ENCODE assay signal across 1 cellular context in the genomic region with DNA sequence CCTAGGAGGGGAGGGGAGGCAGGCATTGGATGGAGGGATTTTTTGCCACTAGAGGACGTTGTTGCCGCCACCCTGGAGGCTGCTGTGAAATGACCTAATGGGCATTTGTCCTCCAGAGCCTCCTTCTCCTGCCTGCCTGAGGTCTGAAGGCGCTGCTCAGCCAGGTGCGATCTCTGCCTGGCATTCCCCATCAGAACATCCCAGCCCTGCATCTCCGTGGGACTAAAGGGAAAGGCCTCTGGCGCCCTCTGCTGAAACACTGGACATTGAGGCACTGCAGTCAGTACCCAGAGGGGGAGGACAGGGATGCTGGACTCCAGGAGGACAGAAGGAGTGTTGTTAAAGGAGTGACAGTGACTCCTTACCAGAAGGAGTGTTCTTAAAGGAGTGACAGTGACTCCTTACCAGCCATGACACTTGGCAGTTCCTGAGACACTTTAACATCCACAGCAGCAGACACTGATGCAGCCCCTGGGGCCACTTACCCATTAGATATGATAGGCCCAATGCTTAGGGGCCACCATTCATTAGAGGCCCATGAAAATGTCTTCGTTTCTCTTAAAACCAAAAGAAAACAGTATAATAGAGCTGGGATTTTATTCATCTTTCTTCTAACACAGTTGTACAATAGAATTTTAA.
TF ChIP-seq lines count a peak whose summit lies in the region.

No MANE protein-coding gene starts in this region.

TF ChIP-seq in HepG2, 621 proteins besides CTCF, POLR2A, EP300 and RAD21 (continued from another document and continues in another):
- TF ChIP-seq ZNF563 (CRISPR knock-in tag; IDR thresholded peaks at IDR 0.05) (no peak), ZNF83 (CRISPR knock-in tag; IDR thresholded peaks at IDR 0.05; ENCODE audit: borderline replicate concordance) (no peak), ZNF749 (CRISPR knock-in tag; IDR thresholded peaks at IDR 0.05; ENCODE audit: borderline replicate concordance) (no peak), ZNF484 (CRISPR knock-in tag; IDR thresholded peaks at IDR 0.05; ENCODE audit: borderline replicate concordance, low read depth) (no peak), ZNF446 (CRISPR knock-in tag; IDR thresholded peaks at IDR 0.05) (no peak), SETDB1 (CRISPR knock-in tag; IDR thresholded peaks at IDR 0.05; ENCODE audit: borderline replicate concordance) (no peak), TEAD3 (CRISPR knock-in tag; optimal IDR thresholded peaks at IDR 0.05; ENCODE audit: borderline replicate concordance) (peak; percentile 68), NFKB2 (CRISPR knock-in tag; IDR thresholded peaks at IDR 0.05; ENCODE audit: borderline replicate concordance) (no peak), ZC3H4 (CRISPR knock-in tag; IDR thresholded peaks at IDR 0.05; ENCODE audit: borderline replicate concordance) (no peak), ZNF709 (CRISPR knock-in tag; IDR thresholded peaks at IDR 0.05) (no peak), KMT2B (CRISPR knock-in tag; IDR thresholded peaks at IDR 0.05) (no peak), ELF4 (CRISPR knock-in tag; IDR thresholded peaks at IDR 0.05; ENCODE audit: borderline replicate concordance) (no peak), REL (CRISPR knock-in tag; conservative IDR thresholded peaks at IDR 0.05) (no peak), GATAD1 (CRISPR knock-in tag; IDR thresholded peaks at IDR 0.05) (no peak), HOMEZ (CRISPR knock-in tag; IDR thresholded peaks at IDR 0.05; ENCODE audit: low read depth) (no peak), GABPB1 (CRISPR knock-in tag; IDR thresholded peaks at IDR 0.05) (no peak), TERF1 (CRISPR knock-in tag; IDR thresholded peaks at IDR 0.05) (no peak), THAP7 (CRISPR knock-in tag; IDR thresholded peaks at IDR 0.05) (no peak), ZNF839 (CRISPR knock-in tag; IDR thresholded peaks at IDR 0.05; ENCODE audit: borderline replicate concordance) (no peak), FLYWCH1 (CRISPR knock-in tag; IDR thresholded peaks at IDR 0.05) (no peak), HOXA3 (CRISPR knock-in tag; IDR thresholded peaks at IDR 0.05) (no peak), MEF2D (CRISPR knock-in tag; IDR thresholded peaks at IDR 0.05) (no peak), MTA3 (CRISPR knock-in tag; IDR thresholded peaks at IDR 0.05) (no peak), TFAP4 (IDR thresholded peaks at IDR 0.05; ENCODE audit: borderline replicate concordance, low read depth) (no peak), ZMYM4 (CRISPR knock-in tag; IDR thresholded peaks at IDR 0.05) (peak; percentile 33; the same call in 1 of the 2 replicates), U2AF2 (IDR thresholded peaks at IDR 0.05; ENCODE audit: low read depth, low read length) (no peak), HNRNPH1 (optimal IDR thresholded peaks at IDR 0.05; ENCODE audit: low read depth, low read length) (no peak), MBD4 (IDR thresholded peaks at IDR 0.05; ENCODE audit: borderline replicate concordance, low read length) (no peak), ZNF24 (IDR thresholded peaks at IDR 0.05) (0 out of 2 replicates have a peak, but pooled peaks have one; percentile 35), STAG1 (CRISPR knock-in tag; IDR thresholded peaks at IDR 0.05) (peak; percentile 100), ATAD3A (CRISPR knock-in tag; IDR thresholded peaks at IDR 0.05) (no peak), ZNF781 (CRISPR knock-in tag; IDR thresholded peaks at IDR 0.05; ENCODE audit: borderline replicate concordance, not compliant biosample characterization) (no peak), HMG20A (CRISPR knock-in tag; IDR thresholded peaks at IDR 0.05; ENCODE audit: borderline replicate concordance) (no peak), ZNF30 (CRISPR knock-in tag; IDR thresholded peaks at IDR 0.05) (no peak), ZNF326 (CRISPR knock-in tag; IDR thresholded peaks at IDR 0.05; ENCODE audit: borderline replicate concordance) (no peak), ZNF251 (CRISPR knock-in tag; IDR thresholded peaks at IDR 0.05) (no peak), CBX5 (CRISPR knock-in tag; IDR thresholded peaks at IDR 0.05; ENCODE audit: borderline replicate concordance) (no peak), GPN1 (CRISPR knock-in tag; IDR thresholded peaks at IDR 0.05; ENCODE audit: borderline replicate concordance) (no peak), ARHGAP35 (CRISPR knock-in tag; IDR thresholded peaks at IDR 0.05; ENCODE audit: borderline replicate concordance) (no peak; the same call in 1 of the 2 replicates)
- TF ChIP-seq, protein P1, sequence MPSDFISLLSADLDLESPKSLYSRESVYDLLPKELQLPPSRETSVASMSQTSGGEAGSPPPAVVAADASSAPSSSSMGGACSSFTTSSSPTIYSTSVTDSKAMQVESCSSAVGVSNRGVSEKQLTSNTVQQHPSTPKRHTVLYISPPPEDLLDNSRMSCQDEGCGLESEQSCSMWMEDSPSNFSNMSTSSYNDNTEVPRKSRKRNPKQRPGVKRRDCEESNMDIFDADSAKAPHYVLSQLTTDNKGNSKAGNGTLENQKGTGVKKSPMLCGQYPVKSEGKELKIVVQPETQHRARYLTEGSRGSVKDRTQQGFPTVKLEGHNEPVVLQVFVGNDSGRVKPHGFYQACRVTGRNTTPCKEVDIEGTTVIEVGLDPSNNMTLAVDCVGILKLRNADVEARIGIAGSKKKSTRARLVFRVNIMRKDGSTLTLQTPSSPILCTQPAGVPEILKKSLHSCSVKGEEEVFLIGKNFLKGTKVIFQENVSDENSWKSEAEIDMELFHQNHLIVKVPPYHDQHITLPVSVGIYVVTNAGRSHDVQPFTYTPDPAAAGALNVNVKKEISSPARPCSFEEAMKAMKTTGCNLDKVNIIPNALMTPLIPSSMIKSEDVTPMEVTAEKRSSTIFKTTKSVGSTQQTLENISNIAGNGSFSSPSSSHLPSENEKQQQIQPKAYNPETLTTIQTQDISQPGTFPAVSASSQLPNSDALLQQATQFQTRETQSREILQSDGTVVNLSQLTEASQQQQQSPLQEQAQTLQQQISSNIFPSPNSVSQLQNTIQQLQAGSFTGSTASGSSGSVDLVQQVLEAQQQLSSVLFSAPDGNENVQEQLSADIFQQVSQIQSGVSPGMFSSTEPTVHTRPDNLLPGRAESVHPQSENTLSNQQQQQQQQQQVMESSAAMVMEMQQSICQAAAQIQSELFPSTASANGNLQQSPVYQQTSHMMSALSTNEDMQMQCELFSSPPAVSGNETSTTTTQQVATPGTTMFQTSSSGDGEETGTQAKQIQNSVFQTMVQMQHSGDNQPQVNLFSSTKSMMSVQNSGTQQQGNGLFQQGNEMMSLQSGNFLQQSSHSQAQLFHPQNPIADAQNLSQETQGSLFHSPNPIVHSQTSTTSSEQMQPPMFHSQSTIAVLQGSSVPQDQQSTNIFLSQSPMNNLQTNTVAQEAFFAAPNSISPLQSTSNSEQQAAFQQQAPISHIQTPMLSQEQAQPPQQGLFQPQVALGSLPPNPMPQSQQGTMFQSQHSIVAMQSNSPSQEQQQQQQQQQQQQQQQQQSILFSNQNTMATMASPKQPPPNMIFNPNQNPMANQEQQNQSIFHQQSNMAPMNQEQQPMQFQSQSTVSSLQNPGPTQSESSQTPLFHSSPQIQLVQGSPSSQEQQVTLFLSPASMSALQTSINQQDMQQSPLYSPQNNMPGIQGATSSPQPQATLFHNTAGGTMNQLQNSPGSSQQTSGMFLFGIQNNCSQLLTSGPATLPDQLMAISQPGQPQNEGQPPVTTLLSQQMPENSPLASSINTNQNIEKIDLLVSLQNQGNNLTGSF (CRISPR knock-in tag; IDR thresholded peaks at IDR 0.05), result no peak
- TF ChIP-seq, protein P2, sequence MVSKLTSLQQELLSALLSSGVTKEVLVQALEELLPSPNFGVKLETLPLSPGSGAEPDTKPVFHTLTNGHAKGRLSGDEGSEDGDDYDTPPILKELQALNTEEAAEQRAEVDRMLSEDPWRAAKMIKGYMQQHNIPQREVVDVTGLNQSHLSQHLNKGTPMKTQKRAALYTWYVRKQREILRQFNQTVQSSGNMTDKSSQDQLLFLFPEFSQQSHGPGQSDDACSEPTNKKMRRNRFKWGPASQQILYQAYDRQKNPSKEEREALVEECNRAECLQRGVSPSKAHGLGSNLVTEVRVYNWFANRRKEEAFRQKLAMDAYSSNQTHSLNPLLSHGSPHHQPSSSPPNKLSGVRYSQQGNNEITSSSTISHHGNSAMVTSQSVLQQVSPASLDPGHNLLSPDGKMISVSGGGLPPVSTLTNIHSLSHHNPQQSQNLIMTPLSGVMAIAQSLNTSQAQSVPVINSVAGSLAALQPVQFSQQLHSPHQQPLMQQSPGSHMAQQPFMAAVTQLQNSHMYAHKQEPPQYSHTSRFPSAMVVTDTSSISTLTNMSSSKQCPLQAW (CRISPR knock-in tag; IDR thresholded peaks at IDR 0.05), result no peak
- TF ChIP-seq, protein P3, sequence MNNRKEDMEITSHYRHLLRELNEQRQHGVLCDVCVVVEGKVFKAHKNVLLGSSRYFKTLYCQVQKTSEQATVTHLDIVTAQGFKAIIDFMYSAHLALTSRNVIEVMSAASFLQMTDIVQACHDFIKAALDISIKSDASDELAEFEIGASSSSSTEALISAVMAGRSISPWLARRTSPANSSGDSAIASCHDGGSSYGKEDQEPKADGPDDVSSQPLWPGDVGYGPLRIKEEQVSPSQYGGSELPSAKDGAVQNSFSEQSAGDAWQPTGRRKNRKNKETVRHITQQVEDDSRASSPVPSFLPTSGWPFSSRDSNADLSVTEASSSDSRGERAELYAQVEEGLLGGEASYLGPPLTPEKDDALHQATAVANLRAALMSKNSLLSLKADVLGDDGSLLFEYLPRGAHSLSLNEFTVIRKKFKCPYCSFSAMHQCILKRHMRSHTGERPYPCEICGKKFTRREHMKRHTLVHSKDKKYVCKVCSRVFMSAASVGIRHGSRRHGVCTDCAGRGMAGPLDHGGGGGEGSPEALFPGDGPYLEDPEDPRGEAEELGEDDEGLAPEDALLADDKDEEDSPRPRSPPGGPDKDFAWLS (CRISPR knock-in tag; IDR thresholded peaks at IDR 0.05; ENCODE audit: borderline replicate concordance), result no peak
- TF ChIP-seq, protein P4, sequence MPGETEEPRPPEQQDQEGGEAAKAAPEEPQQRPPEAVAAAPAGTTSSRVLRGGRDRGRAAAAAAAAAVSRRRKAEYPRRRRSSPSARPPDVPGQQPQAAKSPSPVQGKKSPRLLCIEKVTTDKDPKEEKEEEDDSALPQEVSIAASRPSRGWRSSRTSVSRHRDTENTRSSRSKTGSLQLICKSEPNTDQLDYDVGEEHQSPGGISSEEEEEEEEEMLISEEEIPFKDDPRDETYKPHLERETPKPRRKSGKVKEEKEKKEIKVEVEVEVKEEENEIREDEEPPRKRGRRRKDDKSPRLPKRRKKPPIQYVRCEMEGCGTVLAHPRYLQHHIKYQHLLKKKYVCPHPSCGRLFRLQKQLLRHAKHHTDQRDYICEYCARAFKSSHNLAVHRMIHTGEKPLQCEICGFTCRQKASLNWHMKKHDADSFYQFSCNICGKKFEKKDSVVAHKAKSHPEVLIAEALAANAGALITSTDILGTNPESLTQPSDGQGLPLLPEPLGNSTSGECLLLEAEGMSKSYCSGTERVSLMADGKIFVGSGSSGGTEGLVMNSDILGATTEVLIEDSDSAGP (CRISPR knock-in tag; IDR thresholded peaks at IDR 0.05; ENCODE audit: borderline replicate concordance), result no peak; the same call in none of the 2 replicates
- TF ChIP-seq, protein P5, sequence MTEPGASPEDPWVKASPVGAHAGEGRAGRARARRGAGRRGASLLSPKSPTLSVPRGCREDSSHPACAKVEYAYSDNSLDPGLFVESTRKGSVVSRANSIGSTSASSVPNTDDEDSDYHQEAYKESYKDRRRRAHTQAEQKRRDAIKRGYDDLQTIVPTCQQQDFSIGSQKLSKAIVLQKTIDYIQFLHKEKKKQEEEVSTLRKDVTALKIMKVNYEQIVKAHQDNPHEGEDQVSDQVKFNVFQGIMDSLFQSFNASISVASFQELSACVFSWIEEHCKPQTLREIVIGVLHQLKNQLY (CRISPR knock-in tag; IDR thresholded peaks at IDR 0.05), result no peak
